In genomic region chr1:212856755-212857154, GRCh38 we compare ENCODE assay signal across 12 cellular contexts. TPM values are rescaled to one million over a fixed set of nuclear protein-coding genes. Genes with fewer than 3 reads are reported as not detected.
DNase-seq lines count a peak whose midpoint lies in the region; ATAC-seq and TF ChIP-seq lines count a peak whose summit lies in the region.
"Had no signal": no experiment of that assay in that cellular context is flagged by ENCODE, and none has a peak within 500 bp of the region (broad histone marks: within the 10 kb centered on the region; RNA-seq: fewer than 3 reads in every experiment).

No MANE protein-coding gene starts in this region.

- H3F3A ChIP-seq in SK-N-SH (replicated peaks; ENCODE audit: insufficient read depth) = peaks cover 8% of the 10 kb centered on the region

- no peak for ATAC-seq in SK-N-SH treated with all-trans-retinoic acid at 6 μM for 48 hours

- H3K36me3 Mint-ChIP-seq in progenitor cell of endocrine pancreas (ENCODE audit: insufficient read depth) = peaks cover 4% of the 10 kb centered on the region

- no peak for TF ChIP-seq RAD21 in SK-N-SH (IDR thresholded peaks at IDR 0.05; ENCODE audit: low read length)

- H3K27me3 ChIP-seq in SK-N-SH (ENCODE audit: insufficient read depth) = no peaks in the 10 kb centered on the region
- H3K27me3 ChIP-seq in MG63 = no peaks in the 10 kb centered on the region
- no peaks in the 10 kb centered on the region for H3K27me3 ChIP-seq in ascending aorta
- H3K27me3 ChIP-seq: thyroid gland had no signal

- no peaks in the 10 kb centered on the region for H3K36me3 ChIP-seq in SK-N-SH (replicated peaks in 1 of 2; ENCODE audit: control insufficient read depth in 1 of 2, insufficient read depth in 2 of 2, low read length in 1 of 2)
- H3K36me3 ChIP-seq in MG63 = peaks cover 4% of the 10 kb centered on the region
- H3K36me3 ChIP-seq in ascending aorta = no peaks in the 10 kb centered on the region
- H3K36me3 ChIP-seq: thyroid gland had no signal

- 96% methylated on average over 16 of the region's 16 CpGs for WGBS in SK-N-SH (ENCODE audit: low lambda C conversion rate)

- H3K79me2 ChIP-seq in SK-N-SH (ENCODE audit: insufficient read depth) = peaks cover 41% of the 10 kb centered on the region

- H3K9ac ChIP-seq in SK-N-SH = no peak overlapping the region

- H3K4me1 ChIP-seq in SK-N-SH (ENCODE audit: control insufficient read depth in 1 of 2, insufficient read depth in 2 of 2, low read depth in 1 of 2, low read length in 1 of 2) = peaks cover 0 to 18% of the 10 kb centered on the region in 2 experiments; a peak in 2 of 4 replicates
- H3K4me1 ChIP-seq in ascending aorta = peaks cover 6 to 9% of the 10 kb centered on the region in 2 donors

- peak overlapping the region; percentile 95; the same call in 1 of the 2 replicates for H3K4me2 ChIP-seq in SK-N-SH

- POLR2A ChIA-PET in SK-N-SH (lab: Yijun Ruan, JAX) = no interaction called here

- no peak for TF ChIP-seq EP300 in SK-N-SH (IDR thresholded peaks at IDR 0.05; ENCODE audit: borderline replicate concordance in 1 of 2, low read depth in 1 of 2, low read length in 1 of 2)

- CTCF ChIA-PET in SK-N-SH (lab: Yijun Ruan, JAX) = interaction anchor here (0.6 kb wide), 1 partner anchor 598 kb away, joined by 3 read pairs; no protein-coding TSS in a partner anchor

- peak overlapping the region; percentile 45 for H3K27ac Mint-ChIP-seq in progenitor cell of endocrine pancreas

- no peaks in the 10 kb centered on the region for H3K27me3 Mint-ChIP-seq in progenitor cell of endocrine pancreas

- H3K9me3 ChIP-seq in SK-N-SH (no peaks in the 10 kb centered on the region), MG63 (no peaks in the 10 kb centered on the region), ascending aorta (no peaks in the 10 kb centered on the region)
- H3K9me3 ChIP-seq: thyroid gland had no signal

- no peaks in the 10 kb centered on the region for H4K20me1 ChIP-seq in SK-N-SH (ENCODE audit: insufficient read depth)

- H3K27ac ChIP-seq in SK-N-SH (ENCODE audit: low read depth in 2 of 2, low read length in 1 of 2) (peak overlapping the region; percentile 75 to 88; a peak in 1 of 4 replicates), ascending aorta (no peak overlapping the region)

- TF ChIP-seq CTCF in SK-N-SH (IDR thresholded peaks at IDR 0.05) (no peak), epithelial cell of proximal tubule (conservative IDR thresholded peaks at IDR 0.05; ENCODE audit: low read depth, low read length) (no peak), progenitor cell of endocrine pancreas (IDR thresholded peaks at IDR 0.05; ENCODE audit: unreplicated experiment) (no peak), ascending aorta (IDR thresholded peaks at IDR 0.05) (no peak)

- H3K4me1 Mint-ChIP-seq in progenitor cell of endocrine pancreas (ENCODE audit: low read depth) = peaks cover 3% of the 10 kb centered on the region

- no peak overlapping the region for H3K4me3 Mint-ChIP-seq in progenitor cell of endocrine pancreas (ENCODE audit: low read depth)

- no peak for DNase-seq in SK-N-SH
- no peak for DNase-seq in MG63
- no peak for DNase-seq in epithelial cell of proximal tubule (ENCODE audit: low read depth)
- no peak for DNase-seq in progenitor cell of endocrine pancreas (ENCODE audit: low spot score, unreplicated experiment)
- DNase-seq in NCI-H146 treated with DMSO at 0.1 percent for 48 hours (lab: John Stamatoyannopoulos, UW; ENCODE audit: unreplicated experiment) = no peak
- no peak for DNase-seq in ascending aorta (ENCODE audit: low spot score in 2 of 2)
- no peak for DNase-seq in KG1 (lab: John Stamatoyannopoulos, UW)
- DNase-seq: activated CD4-positive, CD25-positive, alpha-beta regulatory T cell; NCI-H226 had no signal

- H3K4me3 ChIP-seq in SK-N-SH (ENCODE audit: low read depth in 2 of 2, low read length in 1 of 2) = peak overlapping the region; percentile 78 to 80; a peak in 2 of 4 replicates
- H3K4me3 ChIP-seq in MG63 = peak overlapping the region; percentile 71; the same call in 1 of the 2 replicates
- peak overlapping the region; percentile 77 for H3K4me3 ChIP-seq in epithelial cell of proximal tubule (ENCODE audit: low read depth, low read length)
- H3K4me3 ChIP-seq in ascending aorta = peak overlapping the region in 1 of 2 donors; percentile 96

- intact Hi-C loops in ascending aorta (cut with DNase I) = loop anchor here (1.0 to 10.0 kb wide), 4 partner anchors 136 to 822 kb away; partner anchors contain the start of genes BATF3, DTL and INTS7

- no peaks in the 10 kb centered on the region for H3K9me2 ChIP-seq in SK-N-SH

- no peak overlapping the region for H2AFZ ChIP-seq in SK-N-SH (ENCODE audit: low read depth)

- no peaks in the 10 kb centered on the region for H3K9me3 Mint-ChIP-seq in progenitor cell of endocrine pancreas (ENCODE audit: low read depth)

TF ChIP-seq in SK-N-SH, 30 proteins besides CTCF, POLR2A, EP300 and RAD21:
- no peak for TF ChIP-seq FOXM1 (IDR thresholded peaks at IDR 0.05; ENCODE audit: low read depth)
- TF ChIP-seq, protein P1, sequence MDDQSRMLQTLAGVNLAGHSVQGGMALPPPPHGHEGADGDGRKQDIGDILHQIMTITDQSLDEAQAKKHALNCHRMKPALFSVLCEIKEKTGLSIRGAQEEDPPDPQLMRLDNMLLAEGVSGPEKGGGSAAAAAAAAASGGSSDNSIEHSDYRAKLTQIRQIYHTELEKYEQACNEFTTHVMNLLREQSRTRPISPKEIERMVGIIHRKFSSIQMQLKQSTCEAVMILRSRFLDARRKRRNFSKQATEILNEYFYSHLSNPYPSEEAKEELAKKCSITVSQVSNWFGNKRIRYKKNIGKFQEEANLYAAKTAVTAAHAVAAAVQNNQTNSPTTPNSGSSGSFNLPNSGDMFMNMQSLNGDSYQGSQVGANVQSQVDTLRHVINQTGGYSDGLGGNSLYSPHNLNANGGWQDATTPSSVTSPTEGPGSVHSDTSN (IDR thresholded peaks at IDR 0.05) = no peak
- no peak for TF ChIP-seq EZH2phosphoT487 (IDR thresholded peaks at IDR 0.05; ENCODE audit: borderline replicate concordance, low read depth)
TF ChIP-seq in SK-N-SH: peak in this region for 0.

TF ChIP-seq in SK-N-SH treated with all-trans-retinoic acid at 6 μM for 48 hours, 23 proteins besides CTCF, POLR2A, EP300 and RAD21 (continues in another document):
- TF ChIP-seq ZNF565 (CRISPR knock-in tag; conservative IDR thresholded peaks at IDR 0.05; ENCODE audit: low read depth) (no peak), ZNF8 (CRISPR knock-in tag; IDR thresholded peaks at IDR 0.05) (no peak), BACH2 (CRISPR knock-in tag; IDR thresholded peaks at IDR 0.05; ENCODE audit: borderline replicate concordance) (no peak), PPARA (CRISPR knock-in tag; IDR thresholded peaks at IDR 0.05; ENCODE audit: borderline replicate concordance) (no peak), ARNTL (CRISPR knock-in tag; IDR thresholded peaks at IDR 0.05; ENCODE audit: borderline replicate concordance, low read depth) (no peak), GLIS3 (CRISPR knock-in tag; IDR thresholded peaks at IDR 0.05) (no peak), ZFP30 (CRISPR knock-in tag; IDR thresholded peaks at IDR 0.05) (no peak), TOX (CRISPR knock-in tag; IDR thresholded peaks at IDR 0.05; ENCODE audit: borderline replicate concordance) (no peak)
- TF ChIP-seq, protein P2, sequence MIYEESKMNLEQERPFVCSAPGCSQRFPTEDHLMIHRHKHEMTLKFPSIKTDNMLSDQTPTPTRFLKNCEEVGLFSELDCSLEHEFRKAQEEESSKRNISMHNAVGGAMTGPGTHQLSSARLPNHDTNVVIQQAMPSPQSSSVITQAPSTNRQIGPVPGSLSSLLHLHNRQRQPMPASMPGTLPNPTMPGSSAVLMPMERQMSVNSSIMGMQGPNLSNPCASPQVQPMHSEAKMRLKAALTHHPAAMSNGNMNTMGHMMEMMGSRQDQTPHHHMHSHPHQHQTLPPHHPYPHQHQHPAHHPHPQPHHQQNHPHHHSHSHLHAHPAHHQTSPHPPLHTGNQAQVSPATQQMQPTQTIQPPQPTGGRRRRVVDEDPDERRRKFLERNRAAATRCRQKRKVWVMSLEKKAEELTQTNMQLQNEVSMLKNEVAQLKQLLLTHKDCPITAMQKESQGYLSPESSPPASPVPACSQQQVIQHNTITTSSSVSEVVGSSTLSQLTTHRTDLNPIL (CRISPR knock-in tag; IDR thresholded peaks at IDR 0.05; ENCODE audit: low read depth) = no peak

RNA-seq across cellular contexts. Expression of gene FLVCR1, which starts 1.3 kb away (rescaled TPM):
- 1.7 and 2.5 TPM in 2 replicates for polyA plus RNA-seq in SK-N-SH (2012; rRNA removed)
- 1.9 and 2.1 TPM in 2 replicates for polyA plus RNA-seq in SK-N-SH (2012; cell fraction: cytosol; rRNA removed)
- 4.4 and 7.7 TPM in 2 replicates for polyA plus RNA-seq in SK-N-SH (2012; cell fraction: nucleus; rRNA removed)
- total RNA-seq in MG63 (2014; rRNA removed; shearing (Covaris generic); ENCODE audit: low replicate concordance) = 4.5 and 9.3 TPM in 2 replicates
- total RNA-seq in epithelial cell of proximal tubule = 6.9 and 7.0 TPM in 2 replicates
- 27.0 and 31.4 TPM in 2 replicates for total RNA-seq in progenitor cell of endocrine pancreas
- 5.7 TPM for total RNA-seq in ascending aorta

RNA-seq across cellular contexts. Expression of gene SPATA45, which starts 9.3 kb away (rescaled TPM):
- polyA plus RNA-seq in SK-N-SH (2012; rRNA removed) = 0.24 TPM in 1 of 2 replicates, not detected in the other
- 0.12 and 0.60 TPM in 2 replicates for polyA plus RNA-seq in SK-N-SH (2012; cell fraction: cytosol; rRNA removed)
- polyA plus RNA-seq in SK-N-SH (2012; cell fraction: nucleus; rRNA removed) = not detected in 2 replicates
- total RNA-seq in MG63 (2014; rRNA removed; shearing (Covaris generic); ENCODE audit: low replicate concordance) = not detected in 2 replicates
- total RNA-seq in epithelial cell of proximal tubule (not detected in 2 replicates), progenitor cell of endocrine pancreas (0.69 TPM in 1 of 2 replicates, not detected in the other), ascending aorta (not detected)
- total RNA-seq: A172, thyroid gland had no signal

Comparison
In these comparisons a context has a peak if more than half of its experiments do, and no peak if none do; other contexts are left out.
1. H3K27ac ChIP-seq: peak in SK-N-SH (2 of 2); none in ascending aorta (0 of 2).